In the genomic region with DNA sequence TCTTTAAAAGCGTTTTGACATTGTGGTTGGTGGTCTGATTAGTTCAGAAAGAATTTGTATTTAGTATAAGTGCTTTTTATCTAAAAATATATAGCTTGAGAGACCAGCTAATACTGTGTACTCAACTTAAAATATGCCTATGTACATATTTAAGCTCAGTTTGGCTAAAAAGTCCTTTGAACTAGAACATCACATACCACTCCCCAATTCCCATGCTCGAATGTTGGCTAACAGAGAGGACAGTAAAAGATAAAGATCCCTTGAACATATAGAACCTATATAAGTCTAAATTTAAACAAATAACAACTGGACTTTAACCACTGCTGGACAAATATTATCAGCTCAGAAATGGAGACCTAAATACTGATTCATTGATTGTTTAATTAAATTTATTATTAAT, we compare ENCODE assay signal across 19 cellular contexts.
"Had no signal": no experiment of that assay in that cellular context is flagged by ENCODE, and none has a peak within 500 bp of the region (broad histone marks: within the 10 kb centered on the region; RNA-seq: fewer than 3 reads in every experiment).

No MANE protein-coding gene starts in this region.

- H3K9me3 ChIP-seq: ascending aorta, mucosa of descending colon, ovary, psoas muscle had no signal

- H3K4me3 Mint-ChIP-seq: activated T-cell treated with anti-CD3 and anti-CD28 coated beads, Interleukin-2, amount 50 U/mL, for 72 hours; effector memory CD8-positive, alpha-beta T cell; memory B cell; neural progenitor cell; stimulated activated naive B cell treated with anti-CD40 and anti-IgM and Interleukin-4, amounts not matched to agents 10 μg/mL and 1 μg/mL and 100 μg/mL, for 72 hours had no signal

- H3K27ac Mint-ChIP-seq: activated T-cell treated with anti-CD3 and anti-CD28 coated beads, Interleukin-2, amount 50 U/mL, for 72 hours; effector memory CD8-positive, alpha-beta T cell; memory B cell; neural progenitor cell; stimulated activated naive B cell treated with anti-CD40 and anti-IgM and Interleukin-4, amounts not matched to agents 10 μg/mL and 1 μg/mL and 100 μg/mL, for 72 hours had no signal

- H3K9me3 Mint-ChIP-seq: activated T-cell treated with anti-CD3 and anti-CD28 coated beads, Interleukin-2, amount 50 U/mL, for 72 hours; effector memory CD8-positive, alpha-beta T cell; memory B cell; neural progenitor cell; stimulated activated naive B cell treated with anti-CD40 and anti-IgM and Interleukin-4, amounts not matched to agents 10 μg/mL and 1 μg/mL and 100 μg/mL, for 72 hours had no signal

- H3K27ac ChIP-seq: ascending aorta, cardiac muscle cell, neural progenitor cell, psoas muscle, WERI-Rb-1 had no signal

- H3K27me3 ChIP-seq: ascending aorta, neural progenitor cell, ovary had no signal

- H3K4me2 ChIP-seq: neural progenitor cell had no signal

- H3K36me3 ChIP-seq: ascending aorta, cardiac muscle cell, neural progenitor cell, ovary, WERI-Rb-1 had no signal

- H3K27me3 Mint-ChIP-seq: effector memory CD8-positive, alpha-beta T cell; memory B cell; stimulated activated naive B cell treated with anti-CD40 and anti-IgM and Interleukin-4, amounts not matched to agents 10 μg/mL and 1 μg/mL and 100 μg/mL, for 72 hours had no signal

- DNase-seq: activated CD4-positive, alpha-beta T cell treated with anti-CD3 and anti-CD28 coated beads for 1 hour; activated CD4-positive, alpha-beta T cell treated with anti-CD3 and anti-CD28 coated beads, Interleukin-2, amount 50 U/mL, for 4 hours; activated effector memory CD4-positive, alpha-beta T cell treated with anti-CD3 and anti-CD28 coated beads, Interleukin-2, amount 50 U/mL, for 16 hours; activated naive CD4-positive, alpha-beta T cell treated with anti-CD3 and anti-CD28 coated beads, Interleukin-2, amount 50 U/mL, for 16 hours; activated T-cell treated with anti-CD3 and anti-CD28 coated beads, Interleukin-2, amount 50 U/mL, for 72 hours; effector memory CD8-positive, alpha-beta T cell; left ventricle myocardium superior; mucosa of descending colon; naive thymus-derived CD4-positive, alpha-beta T cell; ovary; psoas muscle; right cardiac atrium; stimulated activated CD4-positive, alpha-beta T cell treated with anti-CD3 and anti-CD28 coated beads, Interleukin-4, amount 100 ng/mL, for 4 hours; stimulated activated naive B cell treated with anti-CD40 and anti-IgM and Interleukin-4, amounts not matched to agents 10 μg/mL and 1 μg/mL and 100 μg/mL, for 72 hours; WERI-Rb-1 had no signal

- ATAC-seq: activated T-cell treated with anti-CD3 and anti-CD28 coated beads, Interleukin-2, amount 50 U/mL, for 72 hours; effector memory CD8-positive, alpha-beta T cell; left ventricle myocardium superior; mucosa of descending colon; naive thymus-derived CD4-positive, alpha-beta T cell; psoas muscle; right cardiac atrium; stimulated activated naive B cell treated with anti-CD40 and anti-IgM and Interleukin-4, amounts not matched to agents 10 μg/mL and 1 μg/mL and 100 μg/mL, for 72 hours had no signal

- H3K4me1 ChIP-seq: ascending aorta had no signal

- H3K4me3 ChIP-seq: ascending aorta, cardiac muscle cell, mucosa of descending colon, neural progenitor cell, ovary, psoas muscle had no signal

- H3K36me3 Mint-ChIP-seq: memory B cell, neural progenitor cell had no signal

- H3K9ac ChIP-seq: neural progenitor cell had no signal
